In genomic region chr1:2339206-2340085, GRCh38 we compare ENCODE assay signal across 22 cellular contexts. TPM values are rescaled to one million over a fixed set of nuclear protein-coding genes. Genes with fewer than 3 reads are reported as not detected.
DNase-seq lines count a peak whose midpoint lies in the region; ATAC-seq and TF ChIP-seq lines count a peak whose summit lies in the region.
"Had no signal": no experiment of that assay in that cellular context is flagged by ENCODE, and none has a peak within 500 bp of the region (broad histone marks: within the 10 kb centered on the region; RNA-seq: fewer than 3 reads in every experiment).

No MANE protein-coding gene starts in this region.

- no TSS peak for BruUV-seq in IMR-90 (replicated peaks; lab: Mats Ljungman, UMichigan)

- TF ChIP-seq CTCF in IMR-90 (conservative IDR thresholded peaks at IDR 0.05; ENCODE audit: low read depth, low read length) = no peak
- TF ChIP-seq CTCF in glutamatergic neuron (IDR thresholded peaks at IDR 0.05; ENCODE audit: partially characterized antibody, unreplicated experiment) = no peak

- H2BK15ac ChIP-seq in IMR-90 (ENCODE audit: low read depth, low read length) (no peak overlapping the region), neuronal stem cell (ENCODE audit: low read length) (peak overlapping the region; percentile 81)

- H2BK12ac ChIP-seq in neuronal stem cell (ENCODE audit: low read length) = peak overlapping the region; percentile 93

- peaks cover 3% of the 10 kb centered on the region for H3K9me3 Mint-ChIP-seq in glutamatergic neuron (ENCODE audit: unreplicated experiment)
- H3K9me3 Mint-ChIP-seq: CD4-positive, alpha-beta T cell; CD8-positive, alpha-beta memory T cell had no signal

- 83% methylated on average over 30 of the region's 45 CpGs; no CpG with 5 or more reads in 1 of the 2 experiments for WGBS in IMR-90 (ENCODE audit: extremely low coverage in 2 of 2, insufficient read length in 1 of 2), 2 experiments
- no CpG with 5 or more reads among the region's 45 CpGs for WGBS in neuronal stem cell (ENCODE audit: extremely low coverage in 2 of 2, insufficient read length in 2 of 2, insufficient replicate concordance in 1 of 2), 2 donors

- dilution Hi-C loops in IMR-90 (cut with HindIII; ENCODE audit: low sequenced_read_pairs, unreplicated experiment) = no loop called here

- no peak for TF ChIP-seq POLR2A in IMR-90 (IDR thresholded peaks at IDR 0.05; ENCODE audit: low read depth, low read length)

- H4K5ac ChIP-seq in IMR-90 (ENCODE audit: low read depth, low read length) = no peak overlapping the region

- no peak overlapping the region for H2AFZ ChIP-seq in IMR-90 (replicated peaks; ENCODE audit: low read length, poor library complexity)
- H2AFZ ChIP-seq in neuronal stem cell (ENCODE audit: low read length) = no peak overlapping the region

- POLR2A ChIA-PET in IMR-90 (lab: Charles Lee; ENCODE audit: unreplicated experiment) = no interaction called here

- H3K4ac ChIP-seq in IMR-90 (ENCODE audit: low read depth, low read length) (no peak overlapping the region), neuronal stem cell (ENCODE audit: low read length) (peak overlapping the region; percentile 41)

- no peak overlapping the region for H3K23ac ChIP-seq in IMR-90 (ENCODE audit: low read depth, low read length)
- peak overlapping the region; percentile 78 for H3K23ac ChIP-seq in neuronal stem cell (ENCODE audit: low read depth, low read length, poor library complexity)

- no peaks in the 10 kb centered on the region for H4K20me1 ChIP-seq in IMR-90 (ENCODE audit: insufficient read depth, low read length)

- H3K9ac ChIP-seq in IMR-90 (ENCODE audit: low read depth, low read length) (no peak overlapping the region), neuronal stem cell (ENCODE audit: low read depth, low read length, poor library complexity) (peak overlapping the region; percentile 30)
- H3K9ac ChIP-seq: BLaER1 treated with 17β-estradiol and CSF1 and Interleukin-3, amounts not matched to agents 10 nM and 100 nM had no signal

- H3K27ac ChIP-seq in IMR-90 (ENCODE audit: insufficient read depth, low read length) (no peak overlapping the region), neuronal stem cell (replicated peaks; ENCODE audit: low read length) (no peak overlapping the region)
- H3K27ac ChIP-seq: 22Rv1; BLaER1 treated with 17β-estradiol and CSF1 and Interleukin-3, amounts not matched to agents 10 nM and 100 nM had no signal

- no peaks in the 10 kb centered on the region for H3K9me1 ChIP-seq in IMR-90 (ENCODE audit: insufficient read depth, low read length)

- H3K4me3 ChIP-seq in IMR-90 (ENCODE audit: insufficient read depth, low read depth, low read length) = no peak overlapping the region
- H3K4me3 ChIP-seq in neuronal stem cell (ENCODE audit: low read length in 2 of 2) = no peak overlapping the region
- H3K4me3 ChIP-seq: BLaER1 treated with 17β-estradiol and CSF1 and Interleukin-3, amounts not matched to agents 10 nM and 100 nM; GM12878 had no signal

- H3K27me3 ChIP-seq in IMR-90 (ENCODE audit: control insufficient read depth, insufficient read depth, low read length) (no peaks in the 10 kb centered on the region; the same call in 1 of the 2 replicates), neuronal stem cell (ENCODE audit: control insufficient read depth in 3 of 3, insufficient read depth in 3 of 3, low read depth in 1 of 3, low read length in 3 of 3) (no peaks in the 10 kb centered on the region)
- H3K27me3 ChIP-seq: BE2C had no signal

- in situ Hi-C loops in IMR-90 (cut with MboI; ENCODE audit: low sequenced_read_pairs) = no loop called here

- no peak overlapping the region for H2BK120ac ChIP-seq in IMR-90 (ENCODE audit: low read depth, low read length)
- H2BK120ac ChIP-seq in neuronal stem cell (ENCODE audit: low read depth, low read length) = peak overlapping the region; percentile 1

- ATAC-seq in Right ventricle myocardium inferior (no peak), IMR-90 (ENCODE audit: low read depth) (no peak), GM19463 (IDR thresholded peaks at IDR 0.05; ENCODE audit: unreplicated experiment) (no peak)
- ATAC-seq: GM12878 had no signal

- H3K4me3 Mint-ChIP-seq in glutamatergic neuron (ENCODE audit: unreplicated experiment) = no peak overlapping the region
- H3K4me3 Mint-ChIP-seq: CD14-positive monocyte; CD4-positive, alpha-beta T cell; CD8-positive, alpha-beta memory T cell had no signal

- H2BK20ac ChIP-seq in IMR-90 (ENCODE audit: low read depth, low read length) = no peak overlapping the region

- no peak overlapping the region for H3K56ac ChIP-seq in IMR-90 (ENCODE audit: extremely low read depth, insufficient read depth, low read length)

- CTCF ChIA-PET in IMR-90 (lab: Yijun Ruan, JAX) = no interaction called here

- H3K79me1 ChIP-seq in IMR-90 (ENCODE audit: low read depth in 1 of 2, low read length in 2 of 2) = no peaks in the 10 kb centered on the region
- H3K79me1 ChIP-seq in neuronal stem cell (ENCODE audit: low read depth, low read length) = no peaks in the 10 kb centered on the region

- H3K4me2 ChIP-seq in IMR-90 (ENCODE audit: low read depth, low read length) = no peak overlapping the region
- no peak overlapping the region for H3K4me2 ChIP-seq in neuronal stem cell (ENCODE audit: insufficient read depth, low read length, poor library complexity, severe bottlenecking)
- H3K4me2 ChIP-seq: BLaER1 treated with 17β-estradiol and CSF1 and Interleukin-3, amounts not matched to agents 10 nM and 100 nM had no signal

- H2AK5ac ChIP-seq in IMR-90 (ENCODE audit: low read depth, low read length) (no peak overlapping the region), neuronal stem cell (ENCODE audit: low read depth, low read length) (peak overlapping the region; percentile 99)

- no peak for TF ChIP-seq RAD21 in IMR-90 (IDR thresholded peaks at IDR 0.05; ENCODE audit: low read length)

- no peak overlapping the region for H3K18ac ChIP-seq in IMR-90 (ENCODE audit: low read depth, low read length)
- H3K18ac ChIP-seq in neuronal stem cell (ENCODE audit: low read length) = peak overlapping the region; percentile 76

- intact Hi-C loops in Right ventricle myocardium inferior (cut with DNase I) (no loop called here), cardiac septum (cut with DNase I) (no loop called here), IMR-90 (cut with micrococcal nuclease) (no loop called here)

- no peak overlapping the region for H4K8ac ChIP-seq in IMR-90 (ENCODE audit: low read depth in 2 of 2, low read length in 2 of 2)
- no peak overlapping the region for H4K8ac ChIP-seq in neuronal stem cell (ENCODE audit: low read depth, low read length)

- H3K36me3 ChIP-seq in IMR-90 (ENCODE audit: control insufficient read depth, insufficient read depth, low read length) = no peaks in the 10 kb centered on the region
- H3K36me3 ChIP-seq in neuronal stem cell (replicated peaks in 1 of 2; ENCODE audit: control insufficient read depth in 2 of 2, insufficient read depth in 2 of 2, low read length in 2 of 2) = no peaks in the 10 kb centered on the region
- H3K36me3 ChIP-seq: BE2C; BLaER1 treated with 17β-estradiol and CSF1 and Interleukin-3, amounts not matched to agents 10 nM and 100 nM had no signal

- H3K27me3 Mint-ChIP-seq in glutamatergic neuron (ENCODE audit: unreplicated experiment) = peaks cover 4% of the 10 kb centered on the region
- H3K27me3 Mint-ChIP-seq: CD4-positive, alpha-beta T cell; CD8-positive, alpha-beta memory T cell had no signal

- H3K36me3 Mint-ChIP-seq in glutamatergic neuron (ENCODE audit: unreplicated experiment) = no peaks in the 10 kb centered on the region
- H3K36me3 Mint-ChIP-seq: CD14-positive monocyte; CD8-positive, alpha-beta memory T cell had no signal

- peaks cover 2% of the 10 kb centered on the region for H3K4me1 Mint-ChIP-seq in glutamatergic neuron (ENCODE audit: low read depth, unreplicated experiment)
- H3K4me1 Mint-ChIP-seq: CD14-positive monocyte; CD8-positive, alpha-beta memory T cell had no signal

- H3K14ac ChIP-seq in IMR-90 (replicated peaks; ENCODE audit: low read depth, low read length) (no peak overlapping the region), neuronal stem cell (ENCODE audit: low read length) (peak overlapping the region; percentile 82)

- H4K91ac ChIP-seq in IMR-90 (ENCODE audit: insufficient read depth, low read depth, low read length) = no peak overlapping the region
- H4K91ac ChIP-seq in neuronal stem cell (ENCODE audit: low read depth, low read length, poor library complexity) = no peak overlapping the region

- no peak overlapping the region for H2BK5ac ChIP-seq in IMR-90 (ENCODE audit: low read depth, low read length, poor library complexity, severe bottlenecking)
- peak overlapping the region; percentile 82 for H2BK5ac ChIP-seq in neuronal stem cell (ENCODE audit: low read length)

- no peaks in the 10 kb centered on the region for H3K4me1 ChIP-seq in IMR-90 (ENCODE audit: control insufficient read depth, insufficient read depth, low read length)
- peaks cover 1 to 11% of the 10 kb centered on the region in 2 donors for H3K4me1 ChIP-seq in neuronal stem cell (ENCODE audit: control insufficient read depth in 2 of 2, insufficient read depth in 1 of 2, low read depth in 1 of 2, low read length in 2 of 2)
- H3K4me1 ChIP-seq: BE2C had no signal

- no peak overlapping the region for H3K27ac Mint-ChIP-seq in glutamatergic neuron (ENCODE audit: unreplicated experiment)
- H3K27ac Mint-ChIP-seq: CD4-positive, alpha-beta T cell; CD8-positive, alpha-beta memory T cell had no signal

- DNase-seq in Right ventricle myocardium inferior (ENCODE audit: missing footprints) (peak; percentile 50), cardiac septum (ENCODE audit: low spot score) (no peak), IMR-90 (no peak), glutamatergic neuron (peak; percentile 14), neuronal stem cell (ENCODE audit: low spot score) (no peak), NCI-H128 (lab: John Stamatoyannopoulos, UW; ENCODE audit: unreplicated experiment) (no peak)
- DNase-seq: AML-193; BE2C; CD4-positive, alpha-beta T cell; CD8-positive, alpha-beta memory T cell; DMS 273 treated with DMSO at 0.1 percent for 48 hours; DMS79; EL; GDM1; GOT3; H7; HCEC 1CT had no signal

- peak overlapping the region; percentile 42 for H2AK9ac ChIP-seq in IMR-90 (replicated peaks; ENCODE audit: low read depth, low read length, poor library complexity)

- H3K9me3 ChIP-seq in IMR-90 (ENCODE audit: control insufficient read depth, insufficient read depth, low read length) (no peaks in the 10 kb centered on the region; the same call in 1 of the 2 replicates), neuronal stem cell (replicated peaks in 1 of 2; ENCODE audit: control insufficient read depth in 2 of 2, insufficient read depth in 1 of 2, low read depth in 1 of 2, low read length in 2 of 2) (no peaks in the 10 kb centered on the region)
- H3K9me3 ChIP-seq: BE2C; BLaER1 treated with 17β-estradiol and CSF1 and Interleukin-3, amounts not matched to agents 10 nM and 100 nM had no signal

RNA-seq across cellular contexts. Expression of gene MORN1, which starts 51.9 kb away (rescaled TPM):
- 4.9 TPM for total RNA-seq in Right ventricle myocardium inferior
- 3.6 TPM for total RNA-seq in cardiac septum
- 3.0 and 3.6 TPM in 2 replicates for total RNA-seq in IMR-90 (2012; rRNA removed)
- polyA plus RNA-seq in IMR-90 (2012; rRNA removed) = 3.5 and 4.2 TPM in 2 replicates
- polyA plus RNA-seq in IMR-90 (2012; cell fraction: cytosol; rRNA removed) = 2.4 and 3.1 TPM in 2 replicates
- 12.6 and 13.7 TPM in 2 replicates for polyA plus RNA-seq in IMR-90 (2012; cell fraction: nucleus; rRNA removed; ENCODE audit: low replicate concordance)
- total RNA-seq in glutamatergic neuron (ENCODE audit: unreplicated experiment) = 10.8 TPM
- 7.1 TPM for polyA plus RNA-seq in neuronal stem cell (2013, experiment 1 of 2)
- 7.9 TPM for polyA plus RNA-seq in neuronal stem cell (2013, experiment 2 of 2)

RNA-seq across cellular contexts. Expression of gene RER1, which starts 52.2 kb away (rescaled TPM):
- total RNA-seq in Right ventricle myocardium inferior = 85.8 TPM
- total RNA-seq in cardiac septum = 81.9 TPM
- 47.1 and 51.7 TPM in 2 replicates for total RNA-seq in IMR-90 (2012; rRNA removed)
- polyA plus RNA-seq in IMR-90 (2012; rRNA removed) = 232 and 240 TPM in 2 replicates
- polyA plus RNA-seq in IMR-90 (2012; cell fraction: cytosol; rRNA removed) = 56.5 and 249 TPM in 2 replicates
- polyA plus RNA-seq in IMR-90 (2012; cell fraction: nucleus; rRNA removed; ENCODE audit: low replicate concordance) = 139 and 335 TPM in 2 replicates
- 93.0 TPM for total RNA-seq in glutamatergic neuron (ENCODE audit: unreplicated experiment)
- 63.2 TPM for polyA plus RNA-seq in neuronal stem cell (2013, experiment 1 of 2)
- 64.3 TPM for polyA plus RNA-seq in neuronal stem cell (2013, experiment 2 of 2)

Comparison
In these comparisons a context has a peak if more than half of its experiments do, and no peak if none do; other contexts are left out.
1. DNase-seq: peak in Right ventricle myocardium inferior (single experiment) and glutamatergic neuron (single experiment); none in cardiac septum (single experiment), IMR-90 (single experiment), neuronal stem cell (single experiment) and NCI-H128 (single experiment).